1 cellular context compared by ENCODE assay signal in the genomic region with DNA sequence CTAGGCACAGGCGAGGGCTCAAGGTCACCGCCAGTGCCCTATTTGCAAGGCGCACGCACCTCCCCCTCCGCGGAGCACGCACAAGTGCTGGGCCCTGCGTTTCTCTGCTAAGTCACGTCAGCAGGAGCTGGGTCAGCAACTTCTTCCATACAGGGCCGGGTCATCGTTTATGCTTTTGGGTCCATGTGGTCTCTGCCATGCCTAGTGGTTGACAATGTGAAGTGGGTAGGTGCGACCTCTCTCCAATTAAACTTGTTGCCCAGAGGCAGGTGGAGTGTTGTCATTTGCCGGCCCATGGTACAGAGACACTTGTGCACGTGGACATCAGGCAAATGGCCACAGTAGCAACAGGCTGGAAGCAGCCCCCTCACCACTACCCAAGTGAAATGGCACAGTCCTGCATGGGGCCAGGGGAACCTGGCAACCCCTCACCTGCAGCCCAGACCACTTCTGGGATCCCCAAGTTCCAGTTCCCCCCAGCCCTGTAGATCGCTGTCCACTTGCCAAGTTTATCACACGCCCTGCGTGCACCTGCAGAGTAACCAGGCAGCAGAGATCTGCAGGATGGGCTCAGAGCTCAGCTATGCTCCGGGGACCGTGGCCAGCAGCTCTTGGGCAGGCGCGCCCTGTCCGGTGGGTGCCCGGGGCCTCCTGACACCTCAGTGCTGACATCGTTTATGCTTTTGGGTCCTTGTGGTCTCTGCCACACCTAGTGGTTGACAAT.
TF ChIP-seq lines count a peak whose summit lies in the region.

No MANE protein-coding gene starts in this region.

TF ChIP-seq in HepG2, 621 proteins besides CTCF, POLR2A, EP300 and RAD21 (continued from another document and continues in another):
- TF ChIP-seq SOX6 (IDR thresholded peaks at IDR 0.05) (no peak), SOX6 (CRISPR knock-in tag; IDR thresholded peaks at IDR 0.05) (peak; percentile 59), HNF4A (CRISPR knock-in tag; IDR thresholded peaks at IDR 0.05) (peak; percentile 77), DNMT3B (CRISPR knock-in tag; conservative IDR thresholded peaks at IDR 0.05) (no peak), SRF (IDR thresholded peaks at IDR 0.05; ENCODE audit: low read depth, low read length) (no peak), MED1 (CRISPR knock-in tag; IDR thresholded peaks at IDR 0.05) (peak; percentile 21; the same call in 1 of the 2 replicates), NR1H2 (CRISPR knock-in tag; IDR thresholded peaks at IDR 0.05; ENCODE audit: borderline replicate concordance, low read depth) (no peak), NFE2L2 (IDR thresholded peaks at IDR 0.05; ENCODE audit: low read length) (no peak), ZNF546 (CRISPR knock-in tag; conservative IDR thresholded peaks at IDR 0.05) (no peak), SOX5 (CRISPR knock-in tag; IDR thresholded peaks at IDR 0.05; ENCODE audit: borderline replicate concordance) (peak; percentile 18; the same call in 1 of the 2 replicates), MAFK (conservative IDR thresholded peaks at IDR 0.05 in 1 of 2, IDR thresholded peaks at IDR 0.05 in 1 of 2; ENCODE audit: low read length in 2 of 2) (peak; percentile 62 to 63; a peak in 3 of 4 replicates), MTA1 (CRISPR knock-in tag; IDR thresholded peaks at IDR 0.05; ENCODE audit: borderline replicate concordance) (peak; percentile 52; the same call in 1 of the 2 replicates), NR2C2 (CRISPR knock-in tag; IDR thresholded peaks at IDR 0.05; ENCODE audit: borderline replicate concordance) (peak; percentile 79), ZNF260 (CRISPR knock-in tag; IDR thresholded peaks at IDR 0.05; ENCODE audit: borderline replicate concordance, low read depth) (no peak), NONO (IDR thresholded peaks at IDR 0.05) (no peak), NONO (CRISPR knock-in tag; conservative IDR thresholded peaks at IDR 0.05) (0 out of 2 replicates have a peak, but pooled peaks have one; percentile 39), EED (CRISPR knock-in tag; IDR thresholded peaks at IDR 0.05) (no peak)
- TF ChIP-seq, protein P1, sequence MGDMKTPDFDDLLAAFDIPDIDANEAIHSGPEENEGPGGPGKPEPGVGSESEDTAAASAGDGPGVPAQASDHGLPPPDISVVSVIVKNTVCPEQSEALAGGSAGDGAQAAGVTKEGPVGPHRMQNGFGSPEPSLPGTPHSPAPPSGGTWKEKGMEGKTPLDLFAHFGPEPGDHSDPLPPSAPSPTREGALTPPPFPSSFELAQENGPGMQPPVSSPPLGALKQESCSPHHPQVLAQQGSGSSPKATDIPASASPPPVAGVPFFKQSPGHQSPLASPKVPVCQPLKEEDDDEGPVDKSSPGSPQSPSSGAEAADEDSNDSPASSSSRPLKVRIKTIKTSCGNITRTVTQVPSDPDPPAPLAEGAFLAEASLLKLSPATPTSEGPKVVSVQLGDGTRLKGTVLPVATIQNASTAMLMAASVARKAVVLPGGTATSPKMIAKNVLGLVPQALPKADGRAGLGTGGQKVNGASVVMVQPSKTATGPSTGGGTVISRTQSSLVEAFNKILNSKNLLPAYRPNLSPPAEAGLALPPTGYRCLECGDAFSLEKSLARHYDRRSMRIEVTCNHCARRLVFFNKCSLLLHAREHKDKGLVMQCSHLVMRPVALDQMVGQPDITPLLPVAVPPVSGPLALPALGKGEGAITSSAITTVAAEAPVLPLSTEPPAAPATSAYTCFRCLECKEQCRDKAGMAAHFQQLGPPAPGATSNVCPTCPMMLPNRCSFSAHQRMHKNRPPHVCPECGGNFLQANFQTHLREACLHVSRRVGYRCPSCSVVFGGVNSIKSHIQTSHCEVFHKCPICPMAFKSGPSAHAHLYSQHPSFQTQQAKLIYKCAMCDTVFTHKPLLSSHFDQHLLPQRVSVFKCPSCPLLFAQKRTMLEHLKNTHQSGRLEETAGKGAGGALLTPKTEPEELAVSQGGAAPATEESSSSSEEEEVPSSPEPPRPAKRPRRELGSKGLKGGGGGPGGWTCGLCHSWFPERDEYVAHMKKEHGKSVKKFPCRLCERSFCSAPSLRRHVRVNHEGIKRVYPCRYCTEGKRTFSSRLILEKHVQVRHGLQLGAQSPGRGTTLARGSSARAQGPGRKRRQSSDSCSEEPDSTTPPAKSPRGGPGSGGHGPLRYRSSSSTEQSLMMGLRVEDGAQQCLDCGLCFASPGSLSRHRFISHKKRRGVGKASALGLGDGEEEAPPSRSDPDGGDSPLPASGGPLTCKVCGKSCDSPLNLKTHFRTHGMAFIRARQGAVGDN (CRISPR knock-in tag; IDR thresholded peaks at IDR 0.05): peak; percentile 72
- TF ChIP-seq, protein P2, sequence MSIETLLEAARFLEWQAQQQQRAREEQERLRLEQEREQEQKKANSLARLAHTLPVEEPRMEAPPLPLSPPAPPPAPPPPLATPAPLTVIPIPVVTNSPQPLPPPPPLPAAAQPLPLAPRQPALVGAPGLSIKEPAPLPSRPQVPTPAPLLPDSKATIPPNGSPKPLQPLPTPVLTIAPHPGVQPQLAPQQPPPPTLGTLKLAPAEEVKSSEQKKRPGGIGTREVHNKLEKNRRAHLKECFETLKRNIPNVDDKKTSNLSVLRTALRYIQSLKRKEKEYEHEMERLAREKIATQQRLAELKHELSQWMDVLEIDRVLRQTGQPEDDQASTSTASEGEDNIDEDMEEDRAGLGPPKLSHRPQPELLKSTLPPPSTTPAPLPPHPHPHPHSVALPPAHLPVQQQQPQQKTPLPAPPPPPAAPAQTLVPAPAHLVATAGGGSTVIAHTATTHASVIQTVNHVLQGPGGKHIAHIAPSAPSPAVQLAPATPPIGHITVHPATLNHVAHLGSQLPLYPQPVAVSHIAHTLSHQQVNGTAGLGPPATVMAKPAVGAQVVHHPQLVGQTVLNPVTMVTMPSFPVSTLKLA (IDR thresholded peaks at IDR 0.05): peak; percentile 22; the same call in 1 of the 2 replicates
- TF ChIP-seq, protein P3, sequence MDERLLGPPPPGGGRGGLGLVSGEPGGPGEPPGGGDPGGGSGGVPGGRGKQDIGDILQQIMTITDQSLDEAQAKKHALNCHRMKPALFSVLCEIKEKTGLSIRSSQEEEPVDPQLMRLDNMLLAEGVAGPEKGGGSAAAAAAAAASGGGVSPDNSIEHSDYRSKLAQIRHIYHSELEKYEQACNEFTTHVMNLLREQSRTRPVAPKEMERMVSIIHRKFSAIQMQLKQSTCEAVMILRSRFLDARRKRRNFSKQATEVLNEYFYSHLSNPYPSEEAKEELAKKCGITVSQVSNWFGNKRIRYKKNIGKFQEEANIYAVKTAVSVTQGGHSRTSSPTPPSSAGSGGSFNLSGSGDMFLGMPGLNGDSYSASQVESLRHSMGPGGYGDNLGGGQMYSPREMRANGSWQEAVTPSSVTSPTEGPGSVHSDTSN (CRISPR knock-in tag; IDR thresholded peaks at IDR 0.05): no peak
- TF ChIP-seq, protein P4, sequence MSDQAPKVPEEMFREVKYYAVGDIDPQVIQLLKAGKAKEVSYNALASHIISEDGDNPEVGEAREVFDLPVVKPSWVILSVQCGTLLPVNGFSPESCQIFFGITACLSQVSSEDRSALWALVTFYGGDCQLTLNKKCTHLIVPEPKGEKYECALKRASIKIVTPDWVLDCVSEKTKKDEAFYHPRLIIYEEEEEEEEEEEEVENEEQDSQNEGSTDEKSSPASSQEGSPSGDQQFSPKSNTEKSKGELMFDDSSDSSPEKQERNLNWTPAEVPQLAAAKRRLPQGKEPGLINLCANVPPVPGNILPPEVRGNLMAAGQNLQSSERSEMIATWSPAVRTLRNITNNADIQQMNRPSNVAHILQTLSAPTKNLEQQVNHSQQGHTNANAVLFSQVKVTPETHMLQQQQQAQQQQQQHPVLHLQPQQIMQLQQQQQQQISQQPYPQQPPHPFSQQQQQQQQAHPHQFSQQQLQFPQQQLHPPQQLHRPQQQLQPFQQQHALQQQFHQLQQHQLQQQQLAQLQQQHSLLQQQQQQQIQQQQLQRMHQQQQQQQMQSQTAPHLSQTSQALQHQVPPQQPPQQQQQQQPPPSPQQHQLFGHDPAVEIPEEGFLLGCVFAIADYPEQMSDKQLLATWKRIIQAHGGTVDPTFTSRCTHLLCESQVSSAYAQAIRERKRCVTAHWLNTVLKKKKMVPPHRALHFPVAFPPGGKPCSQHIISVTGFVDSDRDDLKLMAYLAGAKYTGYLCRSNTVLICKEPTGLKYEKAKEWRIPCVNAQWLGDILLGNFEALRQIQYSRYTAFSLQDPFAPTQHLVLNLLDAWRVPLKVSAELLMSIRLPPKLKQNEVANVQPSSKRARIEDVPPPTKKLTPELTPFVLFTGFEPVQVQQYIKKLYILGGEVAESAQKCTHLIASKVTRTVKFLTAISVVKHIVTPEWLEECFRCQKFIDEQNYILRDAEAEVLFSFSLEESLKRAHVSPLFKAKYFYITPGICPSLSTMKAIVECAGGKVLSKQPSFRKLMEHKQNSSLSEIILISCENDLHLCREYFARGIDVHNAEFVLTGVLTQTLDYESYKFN (CRISPR knock-in tag; conservative IDR thresholded peaks at IDR 0.05): peak; percentile 65
- TF ChIP-seq, protein P5, sequence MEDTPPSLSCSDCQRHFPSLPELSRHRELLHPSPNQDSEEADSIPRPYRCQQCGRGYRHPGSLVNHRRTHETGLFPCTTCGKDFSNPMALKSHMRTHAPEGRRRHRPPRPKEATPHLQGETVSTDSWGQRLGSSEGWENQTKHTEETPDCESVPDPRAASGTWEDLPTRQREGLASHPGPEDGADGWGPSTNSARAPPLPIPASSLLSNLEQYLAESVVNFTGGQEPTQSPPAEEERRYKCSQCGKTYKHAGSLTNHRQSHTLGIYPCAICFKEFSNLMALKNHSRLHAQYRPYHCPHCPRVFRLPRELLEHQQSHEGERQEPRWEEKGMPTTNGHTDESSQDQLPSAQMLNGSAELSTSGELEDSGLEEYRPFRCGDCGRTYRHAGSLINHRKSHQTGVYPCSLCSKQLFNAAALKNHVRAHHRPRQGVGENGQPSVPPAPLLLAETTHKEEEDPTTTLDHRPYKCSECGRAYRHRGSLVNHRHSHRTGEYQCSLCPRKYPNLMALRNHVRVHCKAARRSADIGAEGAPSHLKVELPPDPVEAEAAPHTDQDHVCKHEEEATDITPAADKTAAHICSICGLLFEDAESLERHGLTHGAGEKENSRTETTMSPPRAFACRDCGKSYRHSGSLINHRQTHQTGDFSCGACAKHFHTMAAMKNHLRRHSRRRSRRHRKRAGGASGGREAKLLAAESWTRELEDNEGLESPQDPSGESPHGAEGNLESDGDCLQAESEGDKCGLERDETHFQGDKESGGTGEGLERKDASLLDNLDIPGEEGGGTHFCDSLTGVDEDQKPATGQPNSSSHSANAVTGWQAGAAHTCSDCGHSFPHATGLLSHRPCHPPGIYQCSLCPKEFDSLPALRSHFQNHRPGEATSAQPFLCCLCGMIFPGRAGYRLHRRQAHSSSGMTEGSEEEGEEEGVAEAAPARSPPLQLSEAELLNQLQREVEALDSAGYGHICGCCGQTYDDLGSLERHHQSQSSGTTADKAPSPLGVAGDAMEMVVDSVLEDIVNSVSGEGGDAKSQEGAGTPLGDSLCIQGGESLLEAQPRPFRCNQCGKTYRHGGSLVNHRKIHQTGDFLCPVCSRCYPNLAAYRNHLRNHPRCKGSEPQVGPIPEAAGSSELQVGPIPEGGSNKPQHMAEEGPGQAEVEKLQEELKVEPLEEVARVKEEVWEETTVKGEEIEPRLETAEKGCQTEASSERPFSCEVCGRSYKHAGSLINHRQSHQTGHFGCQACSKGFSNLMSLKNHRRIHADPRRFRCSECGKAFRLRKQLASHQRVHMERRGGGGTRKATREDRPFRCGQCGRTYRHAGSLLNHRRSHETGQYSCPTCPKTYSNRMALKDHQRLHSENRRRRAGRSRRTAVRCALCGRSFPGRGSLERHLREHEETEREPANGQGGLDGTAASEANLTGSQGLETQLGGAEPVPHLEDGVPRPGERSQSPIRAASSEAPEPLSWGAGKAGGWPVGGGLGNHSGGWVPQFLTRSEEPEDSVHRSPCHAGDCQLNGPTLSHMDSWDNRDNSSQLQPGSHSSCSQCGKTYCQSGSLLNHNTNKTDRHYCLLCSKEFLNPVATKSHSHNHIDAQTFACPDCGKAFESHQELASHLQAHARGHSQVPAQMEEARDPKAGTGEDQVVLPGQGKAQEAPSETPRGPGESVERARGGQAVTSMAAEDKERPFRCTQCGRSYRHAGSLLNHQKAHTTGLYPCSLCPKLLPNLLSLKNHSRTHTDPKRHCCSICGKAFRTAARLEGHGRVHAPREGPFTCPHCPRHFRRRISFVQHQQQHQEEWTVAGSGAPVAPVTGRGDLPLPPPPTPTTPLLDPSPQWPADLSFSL (CRISPR knock-in tag; IDR thresholded peaks at IDR 0.05): 0 out of 2 replicates have a peak, but pooled peaks have one; percentile 17
- TF ChIP-seq, protein P6, sequence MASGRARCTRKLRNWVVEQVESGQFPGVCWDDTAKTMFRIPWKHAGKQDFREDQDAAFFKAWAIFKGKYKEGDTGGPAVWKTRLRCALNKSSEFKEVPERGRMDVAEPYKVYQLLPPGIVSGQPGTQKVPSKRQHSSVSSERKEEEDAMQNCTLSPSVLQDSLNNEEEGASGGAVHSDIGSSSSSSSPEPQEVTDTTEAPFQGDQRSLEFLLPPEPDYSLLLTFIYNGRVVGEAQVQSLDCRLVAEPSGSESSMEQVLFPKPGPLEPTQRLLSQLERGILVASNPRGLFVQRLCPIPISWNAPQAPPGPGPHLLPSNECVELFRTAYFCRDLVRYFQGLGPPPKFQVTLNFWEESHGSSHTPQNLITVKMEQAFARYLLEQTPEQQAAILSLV (CRISPR knock-in tag; IDR thresholded peaks at IDR 0.05; ENCODE audit: borderline replicate concordance): no peak
- TF ChIP-seq, protein P7, sequence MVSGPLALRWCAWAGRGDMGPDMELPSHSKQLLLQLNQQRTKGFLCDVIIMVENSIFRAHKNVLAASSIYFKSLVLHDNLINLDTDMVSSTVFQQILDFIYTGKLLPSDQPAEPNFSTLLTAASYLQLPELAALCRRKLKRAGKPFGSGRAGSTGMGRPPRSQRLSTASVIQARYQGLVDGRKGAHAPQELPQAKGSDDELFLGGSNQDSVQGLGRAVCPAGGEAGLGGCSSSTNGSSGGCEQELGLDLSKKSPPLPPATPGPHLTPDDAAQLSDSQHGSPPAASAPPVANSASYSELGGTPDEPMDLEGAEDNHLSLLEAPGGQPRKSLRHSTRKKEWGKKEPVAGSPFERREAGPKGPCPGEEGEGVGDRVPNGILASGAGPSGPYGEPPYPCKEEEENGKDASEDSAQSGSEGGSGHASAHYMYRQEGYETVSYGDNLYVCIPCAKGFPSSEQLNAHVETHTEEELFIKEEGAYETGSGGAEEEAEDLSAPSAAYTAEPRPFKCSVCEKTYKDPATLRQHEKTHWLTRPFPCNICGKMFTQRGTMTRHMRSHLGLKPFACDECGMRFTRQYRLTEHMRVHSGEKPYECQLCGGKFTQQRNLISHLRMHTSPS (CRISPR knock-in tag; IDR thresholded peaks at IDR 0.05; ENCODE audit: low read depth): peak; percentile 59; the same call in 1 of the 2 replicates
- TF ChIP-seq, protein P8, sequence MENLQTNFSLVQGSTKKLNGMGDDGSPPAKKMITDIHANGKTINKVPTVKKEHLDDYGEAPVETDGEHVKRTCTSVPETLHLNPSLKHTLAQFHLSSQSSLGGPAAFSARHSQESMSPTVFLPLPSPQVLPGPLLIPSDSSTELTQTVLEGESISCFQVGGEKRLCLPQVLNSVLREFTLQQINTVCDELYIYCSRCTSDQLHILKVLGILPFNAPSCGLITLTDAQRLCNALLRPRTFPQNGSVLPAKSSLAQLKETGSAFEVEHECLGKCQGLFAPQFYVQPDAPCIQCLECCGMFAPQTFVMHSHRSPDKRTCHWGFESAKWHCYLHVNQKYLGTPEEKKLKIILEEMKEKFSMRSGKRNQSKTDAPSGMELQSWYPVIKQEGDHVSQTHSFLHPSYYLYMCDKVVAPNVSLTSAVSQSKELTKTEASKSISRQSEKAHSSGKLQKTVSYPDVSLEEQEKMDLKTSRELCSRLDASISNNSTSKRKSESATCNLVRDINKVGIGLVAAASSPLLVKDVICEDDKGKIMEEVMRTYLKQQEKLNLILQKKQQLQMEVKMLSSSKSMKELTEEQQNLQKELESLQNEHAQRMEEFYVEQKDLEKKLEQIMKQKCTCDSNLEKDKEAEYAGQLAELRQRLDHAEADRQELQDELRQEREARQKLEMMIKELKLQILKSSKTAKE (CRISPR knock-in tag; IDR thresholded peaks at IDR 0.05; ENCODE audit: borderline replicate concordance): no peak
